In the genomic region with DNA sequence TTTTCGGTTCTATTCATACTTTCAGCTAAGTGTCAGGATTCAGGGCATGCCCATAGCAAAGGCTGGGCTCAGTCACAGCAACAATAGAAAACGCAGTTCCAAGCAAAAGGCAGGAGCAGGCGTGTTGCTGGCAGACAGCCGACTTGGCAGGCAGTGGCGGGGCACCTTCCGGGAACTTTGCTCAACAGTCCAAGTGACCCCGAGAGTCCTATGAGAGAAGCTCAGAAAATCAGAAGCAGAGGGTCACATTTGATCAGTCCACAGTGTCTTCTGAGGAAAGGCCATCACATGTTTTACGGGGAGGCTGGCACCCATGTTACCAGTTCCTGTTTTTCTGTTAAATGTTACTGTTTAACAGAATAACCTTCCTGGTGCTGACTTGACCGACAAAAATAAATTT, we compare ENCODE assay signal across 9 cellular contexts.
DNase-seq lines count a peak whose midpoint lies in the region; ATAC-seq, FAIRE-seq and TF ChIP-seq lines count a peak whose summit lies in the region.
"Had no signal": no experiment of that assay in that cellular context is flagged by ENCODE, and none has a peak within 500 bp of the region (broad histone marks: within the 10 kb centered on the region; RNA-seq: fewer than 3 reads in every experiment).

No MANE protein-coding gene starts in this region.

- H3K9me2 ChIP-seq in SK-N-SH: no peaks in the 10 kb centered on the region

- H3K27ac Mint-ChIP-seq in activated naive CD4-positive, alpha-beta T cell treated with anti-CD3 and anti-CD28 coated beads for 36 hours: no peak overlapping the region

- H3K4me1 ChIP-seq in lung (ENCODE audit: control insufficient read depth in 2 of 2, insufficient read depth in 2 of 2, low read length in 2 of 2) (peaks cover 0 to 12% of the 10 kb centered on the region in 2 donors), thyroid gland (peaks cover 16 to 42% of the 10 kb centered on the region in 2 donors), SK-N-SH (ENCODE audit: control insufficient read depth in 1 of 2, insufficient read depth in 2 of 2, low read depth in 1 of 2, low read length in 1 of 2) (peaks cover 0 to 2% of the 10 kb centered on the region in 2 experiments; a peak in 1 of 4 replicates)

- H3K36me3 ChIP-seq in lung (ENCODE audit: control insufficient read depth in 2 of 2, insufficient read depth in 2 of 2, low read length in 2 of 2) (no peaks in the 10 kb centered on the region), thyroid gland (no peaks in the 10 kb centered on the region), SK-N-SH (replicated peaks in 1 of 2; ENCODE audit: control insufficient read depth in 1 of 2, insufficient read depth in 2 of 2, low read length in 1 of 2) (no peaks in the 10 kb centered on the region)

- TF ChIP-seq EP300 in SK-N-SH (IDR thresholded peaks at IDR 0.05; ENCODE audit: borderline replicate concordance in 1 of 2, low read depth in 1 of 2, low read length in 1 of 2): no peak

- DNase-seq in NCI-H2171 treated with DMSO at 0.1 percent for 48 hours (lab: John Stamatoyannopoulos, UW) (peak; percentile 50), dermis blood vessel endothelial cell (peak; percentile 26), lung (ENCODE audit: low spot score) (peak; percentile 76), thyroid gland (peak; percentile 85 to 91), T-helper 9 cell (no peak), SK-N-SH (no peak), HTR-8/SVneo (ENCODE audit: insufficient read length, low spot score) (no peak)
- no peak for DNase-seq in activated naive CD4-positive, alpha-beta T cell treated with anti-CD3 and anti-CD28 coated beads for 36 hours

- TF ChIP-seq RAD21 in SK-N-SH (IDR thresholded peaks at IDR 0.05; ENCODE audit: low read length): no peak

- no peaks in the 10 kb centered on the region for H3K79me2 ChIP-seq in SK-N-SH (ENCODE audit: insufficient read depth)

- H3K4me3 ChIP-seq in lung (no peak overlapping the region), thyroid gland (replicated peaks in 1 of 3) (no peak overlapping the region), SK-N-SH (ENCODE audit: low read depth in 2 of 2, low read length in 1 of 2) (no peak overlapping the region)

- H3K4me3 Mint-ChIP-seq in activated naive CD4-positive, alpha-beta T cell treated with anti-CD3 and anti-CD28 coated beads for 36 hours: no peak overlapping the region

- intact Hi-C loops in thyroid gland (cut with DNase I): no loop called here
- intact Hi-C loops in activated naive CD4-positive, alpha-beta T cell treated with anti-CD3 and anti-CD28 coated beads for 36 hours (cut with micrococcal nuclease): no loop called here

- no peaks in the 10 kb centered on the region for H4K20me1 ChIP-seq in SK-N-SH (ENCODE audit: insufficient read depth)

- POLR2A ChIA-PET in SK-N-SH (lab: Yijun Ruan, JAX): interaction anchor here (0.5 kb wide), 1 partner anchor 1802 kb away, joined by 4 read pairs; no protein-coding TSS in a partner anchor

- no peak overlapping the region for H3K9ac ChIP-seq in SK-N-SH

- H3K27me3 ChIP-seq in lung (ENCODE audit: control insufficient read depth, insufficient read depth) (no peaks in the 10 kb centered on the region), thyroid gland (no peaks in the 10 kb centered on the region), SK-N-SH (ENCODE audit: insufficient read depth) (no peaks in the 10 kb centered on the region)

- H3K4me1 Mint-ChIP-seq in activated naive CD4-positive, alpha-beta T cell treated with anti-CD3 and anti-CD28 coated beads for 36 hours (ENCODE audit: low read depth): peaks cover 15% of the 10 kb centered on the region

- no peaks in the 10 kb centered on the region for H3K36me3 Mint-ChIP-seq in activated naive CD4-positive, alpha-beta T cell treated with anti-CD3 and anti-CD28 coated beads for 36 hours (ENCODE audit: low read depth)

- TF ChIP-seq POLR2A in thyroid gland (IDR thresholded peaks at IDR 0.05): no peak

- ATAC-seq in lung (ENCODE audit: insufficient read depth, low FRiP score): peak; percentile 63

- H3K27me3 Mint-ChIP-seq in activated naive CD4-positive, alpha-beta T cell treated with anti-CD3 and anti-CD28 coated beads for 36 hours (ENCODE audit: low read depth): no peaks in the 10 kb centered on the region

- H3F3A ChIP-seq in SK-N-SH (replicated peaks; ENCODE audit: insufficient read depth): peaks cover 13% of the 10 kb centered on the region

- no peak overlapping the region for H3K4me2 ChIP-seq in SK-N-SH

- CTCF ChIA-PET in SK-N-SH (lab: Yijun Ruan, JAX): interaction anchor here (0.8 kb wide), 1 partner anchor 9 kb away, joined by 3 read pairs; no protein-coding TSS in a partner anchor
- CTCF ChIA-PET in activated naive CD4-positive, alpha-beta T cell treated with anti-CD3 and anti-CD28 coated beads for 36 hours (lab: Charles Lee): interaction anchor here (0.6 kb wide), 1 partner anchor 65 kb away, joined by 3 read pairs; no protein-coding TSS in a partner anchor

- H3K9me3 Mint-ChIP-seq in activated naive CD4-positive, alpha-beta T cell treated with anti-CD3 and anti-CD28 coated beads for 36 hours: no peaks in the 10 kb centered on the region

- H3K27ac ChIP-seq in lung (ENCODE audit: low read depth in 1 of 2, low read length in 1 of 2) (peak overlapping the region in 1 of 2 donors; percentile 30), thyroid gland (peak overlapping the region in 2 of 3 donors; percentile 26 to 37), SK-N-SH (ENCODE audit: low read depth in 2 of 2, low read length in 1 of 2) (no peak overlapping the region)

- no peak for FAIRE-seq in HTR-8/SVneo (lab: Jason Lieb, UNC)
- FAIRE-seq: endometrium had no signal

- 12% methylated on average over 9 of the region's 9 CpGs for WGBS in lung, 2 donors
- WGBS in thyroid gland, 2 donors: 27 to 33% methylated on average over 9 of the region's 9 CpGs
- WGBS in SK-N-SH (ENCODE audit: low lambda C conversion rate): 72% methylated on average over 9 of the region's 9 CpGs

- no peak overlapping the region for H2AFZ ChIP-seq in SK-N-SH (ENCODE audit: low read depth)

- no peaks in the 10 kb centered on the region for H3K9me3 ChIP-seq in lung (ENCODE audit: control insufficient read depth in 2 of 2, insufficient read depth in 1 of 2, low read length in 1 of 2)
- H3K9me3 ChIP-seq in thyroid gland: no peaks in the 10 kb centered on the region
- H3K9me3 ChIP-seq in SK-N-SH: no peaks in the 10 kb centered on the region

- TF ChIP-seq CTCF in lung (IDR thresholded peaks at IDR 0.05; ENCODE audit: control extremely low read depth, extremely low read depth) (no peak), thyroid gland (IDR thresholded peaks at IDR 0.05) (no peak), SK-N-SH (IDR thresholded peaks at IDR 0.05) (no peak)

TF ChIP-seq in SK-N-SH, 30 proteins besides CTCF, POLR2A, EP300 and RAD21 (continues in another document):
- TF ChIP-seq RFX5 (IDR thresholded peaks at IDR 0.05; ENCODE audit: low read length) (no peak), FOSL2 (IDR thresholded peaks at IDR 0.05; ENCODE audit: borderline replicate concordance, low read depth) (no peak), MAX (IDR thresholded peaks at IDR 0.05; ENCODE audit: low read depth) (no peak), NRF1 (IDR thresholded peaks at IDR 0.05; ENCODE audit: low read depth, low read length) (no peak), IRF3 (IDR thresholded peaks at IDR 0.05; ENCODE audit: low read depth, low read length) (no peak), RCOR1 (IDR thresholded peaks at IDR 0.05; ENCODE audit: low read length) (no peak), TAF1 (IDR thresholded peaks at IDR 0.05; ENCODE audit: borderline replicate concordance, low read depth, low read length) (no peak), NFIC (IDR thresholded peaks at IDR 0.05; ENCODE audit: borderline replicate concordance) (no peak), RXRA (IDR thresholded peaks at IDR 0.05; ENCODE audit: borderline replicate concordance, low read depth) (no peak)
- TF ChIP-seq, protein P1, sequence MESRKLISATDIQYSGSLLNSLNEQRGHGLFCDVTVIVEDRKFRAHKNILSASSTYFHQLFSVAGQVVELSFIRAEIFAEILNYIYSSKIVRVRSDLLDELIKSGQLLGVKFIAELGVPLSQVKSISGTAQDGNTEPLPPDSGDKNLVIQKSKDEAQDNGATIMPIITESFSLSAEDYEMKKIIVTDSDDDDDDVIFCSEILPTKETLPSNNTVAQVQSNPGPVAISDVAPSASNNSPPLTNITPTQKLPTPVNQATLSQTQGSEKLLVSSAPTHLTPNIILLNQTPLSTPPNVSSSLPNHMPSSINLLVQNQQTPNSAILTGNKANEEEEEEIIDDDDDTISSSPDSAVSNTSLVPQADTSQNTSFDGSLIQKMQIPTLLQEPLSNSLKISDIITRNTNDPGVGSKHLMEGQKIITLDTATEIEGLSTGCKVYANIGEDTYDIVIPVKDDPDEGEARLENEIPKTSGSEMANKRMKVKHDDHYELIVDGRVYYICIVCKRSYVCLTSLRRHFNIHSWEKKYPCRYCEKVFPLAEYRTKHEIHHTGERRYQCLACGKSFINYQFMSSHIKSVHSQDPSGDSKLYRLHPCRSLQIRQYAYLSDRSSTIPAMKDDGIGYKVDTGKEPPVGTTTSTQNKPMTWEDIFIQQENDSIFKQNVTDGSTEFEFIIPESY (IDR thresholded peaks at IDR 0.05; ENCODE audit: borderline replicate concordance, low read depth): no peak

Comparison
In these comparisons a context has a peak if more than half of its experiments do, and no peak if none do; other contexts are left out.
1. DNase-seq: peak in NCI-H2171 treated with DMSO at 0.1 percent for 48 hours (single experiment), dermis blood vessel endothelial cell (single experiment), lung (single experiment) and thyroid gland (2 of 2); none in T-helper 9 cell (single experiment), SK-N-SH (single experiment), activated naive CD4-positive, alpha-beta T cell treated with anti-CD3 and anti-CD28 coated beads for 36 hours (single experiment) and HTR-8/SVneo (single experiment).
2. H3K27ac ChIP-seq: peak in thyroid gland (2 of 3); none in SK-N-SH (0 of 2).